1 cellular context compared by ENCODE assay signal in the genomic region with DNA sequence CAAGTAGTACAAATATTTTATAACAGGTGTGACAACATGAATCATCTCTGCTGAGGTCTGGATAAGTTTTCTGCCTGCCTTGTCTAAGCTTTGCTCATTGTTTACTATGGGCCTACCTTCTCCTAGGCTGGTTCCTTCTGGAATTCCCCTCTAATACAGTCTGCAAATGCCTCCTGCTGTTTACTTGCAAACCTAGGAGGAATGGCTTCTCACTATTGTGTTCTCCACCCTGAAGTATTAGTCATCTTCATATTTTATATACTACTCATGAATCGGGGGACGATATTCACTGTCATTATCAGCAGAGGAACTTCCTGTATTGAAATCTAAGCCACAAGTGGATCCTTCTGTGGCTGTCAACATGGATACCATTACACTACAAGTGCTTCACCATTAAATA.
TF ChIP-seq lines count a peak whose summit lies in the region.

No MANE protein-coding gene starts in this region.

TF ChIP-seq in SK-N-SH, 30 proteins besides CTCF, POLR2A, EP300 and RAD21 (continued from another document):
- peak; percentile 76; the same call in 1 of the 2 replicates for TF ChIP-seq TEAD4 (IDR thresholded peaks at IDR 0.05; ENCODE audit: borderline replicate concordance, insufficient read depth)
- TF ChIP-seq ELF1 (IDR thresholded peaks at IDR 0.05): peak; percentile 60; the same call in 1 of the 2 replicates
- TF ChIP-seq, protein P1, sequence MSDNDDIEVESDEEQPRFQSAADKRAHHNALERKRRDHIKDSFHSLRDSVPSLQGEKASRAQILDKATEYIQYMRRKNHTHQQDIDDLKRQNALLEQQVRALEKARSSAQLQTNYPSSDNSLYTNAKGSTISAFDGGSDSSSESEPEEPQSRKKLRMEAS (IDR thresholded peaks at IDR 0.05; ENCODE audit: low read depth): peak; percentile 22; the same call in 1 of the 2 replicates
- no peak for TF ChIP-seq RCOR1 (IDR thresholded peaks at IDR 0.05; ENCODE audit: low read length)
- TF ChIP-seq TCF12 (IDR thresholded peaks at IDR 0.05): peak; percentile 75
- no peak for TF ChIP-seq RFX5 (IDR thresholded peaks at IDR 0.05; ENCODE audit: low read length)
- TF ChIP-seq, protein P2, sequence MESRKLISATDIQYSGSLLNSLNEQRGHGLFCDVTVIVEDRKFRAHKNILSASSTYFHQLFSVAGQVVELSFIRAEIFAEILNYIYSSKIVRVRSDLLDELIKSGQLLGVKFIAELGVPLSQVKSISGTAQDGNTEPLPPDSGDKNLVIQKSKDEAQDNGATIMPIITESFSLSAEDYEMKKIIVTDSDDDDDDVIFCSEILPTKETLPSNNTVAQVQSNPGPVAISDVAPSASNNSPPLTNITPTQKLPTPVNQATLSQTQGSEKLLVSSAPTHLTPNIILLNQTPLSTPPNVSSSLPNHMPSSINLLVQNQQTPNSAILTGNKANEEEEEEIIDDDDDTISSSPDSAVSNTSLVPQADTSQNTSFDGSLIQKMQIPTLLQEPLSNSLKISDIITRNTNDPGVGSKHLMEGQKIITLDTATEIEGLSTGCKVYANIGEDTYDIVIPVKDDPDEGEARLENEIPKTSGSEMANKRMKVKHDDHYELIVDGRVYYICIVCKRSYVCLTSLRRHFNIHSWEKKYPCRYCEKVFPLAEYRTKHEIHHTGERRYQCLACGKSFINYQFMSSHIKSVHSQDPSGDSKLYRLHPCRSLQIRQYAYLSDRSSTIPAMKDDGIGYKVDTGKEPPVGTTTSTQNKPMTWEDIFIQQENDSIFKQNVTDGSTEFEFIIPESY (IDR thresholded peaks at IDR 0.05; ENCODE audit: borderline replicate concordance, low read depth): peak; percentile 29; the same call in 1 of the 2 replicates
- TF ChIP-seq REST (IDR thresholded peaks at IDR 0.05; ENCODE audit: low read depth, low read length): no peak
- TF ChIP-seq JUND (IDR thresholded peaks at IDR 0.05): peak; percentile 90
- peak; percentile 66 for TF ChIP-seq PBX3 (IDR thresholded peaks at IDR 0.05)
